In genomic region chr17:79730769-79731483, GRCh38 we compare ENCODE assay signal across 1 cellular context.
A peak's percentile ranks its signal among the peaks of the same experiment; 100 is the strongest.
TF ChIP-seq lines count a peak whose summit lies in the region.

TSS of gene ENPP7 (plus strand) at chr17:79730943. CDS start at chr17:79731140, 197 bp downstream.

TF ChIP-seq in HepG2, 621 proteins besides CTCF, POLR2A, EP300 and RAD21 (continued from another document and continues in another):
- TF ChIP-seq GABPB1 (CRISPR knock-in tag; IDR thresholded peaks at IDR 0.05) (peak; percentile 57; the same call in 1 of the 2 replicates), ZNF816 (CRISPR knock-in tag; IDR thresholded peaks at IDR 0.05; ENCODE audit: borderline replicate concordance) (no peak), ZNF782 (CRISPR knock-in tag; IDR thresholded peaks at IDR 0.05; ENCODE audit: borderline replicate concordance) (peak; percentile 72; the same call in 1 of the 2 replicates), KDM6A (CRISPR knock-in tag; IDR thresholded peaks at IDR 0.05; ENCODE audit: low read depth) (0 out of 2 replicates have a peak, but pooled peaks have one; percentile 14), ZNF44 (CRISPR knock-in tag; IDR thresholded peaks at IDR 0.05) (0 out of 2 replicates have a peak, but pooled peaks have one; percentile 8), ZNF543 (CRISPR knock-in tag; IDR thresholded peaks at IDR 0.05) (0 out of 2 replicates have a peak, but pooled peaks have one; percentile 46), ZNF121 (CRISPR knock-in tag; IDR thresholded peaks at IDR 0.05) (peak; percentile 46; the same call in 1 of the 2 replicates), PHF21A (CRISPR knock-in tag; IDR thresholded peaks at IDR 0.05) (peak; percentile 52; the same call in 1 of the 2 replicates), PHF5A (CRISPR knock-in tag; IDR thresholded peaks at IDR 0.05; ENCODE audit: low read depth, unreplicated experiment) (no peak), ZNF569 (CRISPR knock-in tag; IDR thresholded peaks at IDR 0.05; ENCODE audit: borderline replicate concordance) (no peak), ZNF496 (CRISPR knock-in tag; IDR thresholded peaks at IDR 0.05; ENCODE audit: insufficient replicate concordance) (no peak), TCF7 (IDR thresholded peaks at IDR 0.05; ENCODE audit: low read depth) (no peak), POLR2G (IDR thresholded peaks at IDR 0.05; ENCODE audit: low read depth, low read length) (peak; percentile 58), ZNF563 (CRISPR knock-in tag; IDR thresholded peaks at IDR 0.05) (0 out of 2 replicates have a peak, but pooled peaks have one; percentile 62), FOXK2 (IDR thresholded peaks at IDR 0.05) (no peak), CAMTA2 (CRISPR knock-in tag; IDR thresholded peaks at IDR 0.05; ENCODE audit: borderline replicate concordance) (no peak), HNRNPL (IDR thresholded peaks at IDR 0.05; ENCODE audit: low read depth, low read length) (peak; percentile 91), SOX6 (IDR thresholded peaks at IDR 0.05) (no peak), SOX6 (CRISPR knock-in tag; IDR thresholded peaks at IDR 0.05) (peak; percentile 39; the same call in 1 of the 2 replicates), ZNF83 (CRISPR knock-in tag; IDR thresholded peaks at IDR 0.05; ENCODE audit: borderline replicate concordance) (no peak), ZNF451 (CRISPR knock-in tag; IDR thresholded peaks at IDR 0.05) (peak; percentile 80; the same call in 1 of the 2 replicates), SOX13 (IDR thresholded peaks at IDR 0.05) (no peak), SOX13 (CRISPR knock-in tag; conservative IDR thresholded peaks at IDR 0.05 in 1 of 2, IDR thresholded peaks at IDR 0.05 in 1 of 2) (peak in 1 of 2 experiments; percentile 35; a peak in 1 of 4 replicates), POGK (CRISPR knock-in tag; conservative IDR thresholded peaks at IDR 0.05) (0 out of 2 replicates have a peak, but pooled peaks have one; percentile 54), ZNF879 (CRISPR knock-in tag; IDR thresholded peaks at IDR 0.05) (0 out of 2 replicates have a peak, but pooled peaks have one; percentile 46), MAZ (IDR thresholded peaks at IDR 0.05; ENCODE audit: borderline replicate concordance, low read depth, low read length) (no peak), MAZ (CRISPR knock-in tag; IDR thresholded peaks at IDR 0.05; ENCODE audit: low read depth) (peak; percentile 26; the same call in 1 of the 2 replicates), IRF1 (CRISPR knock-in tag; IDR thresholded peaks at IDR 0.05; ENCODE audit: low read depth) (no peak), ZNF3 (CRISPR knock-in tag; IDR thresholded peaks at IDR 0.05) (no peak), GZF1 (CRISPR knock-in tag; IDR thresholded peaks at IDR 0.05) (0 out of 2 replicates have a peak, but pooled peaks have one; percentile 61), NONO (IDR thresholded peaks at IDR 0.05) (no peak), NONO (CRISPR knock-in tag; conservative IDR thresholded peaks at IDR 0.05) (no peak), THAP11 (CRISPR knock-in tag; IDR thresholded peaks at IDR 0.05) (peak; percentile 80), ATRX (CRISPR knock-in tag; IDR thresholded peaks at IDR 0.05; ENCODE audit: borderline replicate concordance) (no peak), NR2F1 (CRISPR knock-in tag; IDR thresholded peaks at IDR 0.05) (peak in 1 of 2 experiments; percentile 45; a peak in 1 of 4 replicates), ZNF616 (CRISPR knock-in tag; IDR thresholded peaks at IDR 0.05; ENCODE audit: low read depth) (0 out of 2 replicates have a peak, but pooled peaks have one; percentile 23), ZNF7 (CRISPR knock-in tag; IDR thresholded peaks at IDR 0.05) (no peak), ZNF652 (CRISPR knock-in tag; IDR thresholded peaks at IDR 0.05; ENCODE audit: borderline replicate concordance, low read depth) (no peak), SMARCE1 (IDR thresholded peaks at IDR 0.05; ENCODE audit: borderline replicate concordance) (no peak), HOXA3 (CRISPR knock-in tag; IDR thresholded peaks at IDR 0.05) (peak; percentile 61; the same call in 1 of the 2 replicates), SPEN (CRISPR knock-in tag; IDR thresholded peaks at IDR 0.05; ENCODE audit: low read depth) (peak; percentile 66; the same call in 1 of the 2 replicates), ZNF407 (CRISPR knock-in tag; IDR thresholded peaks at IDR 0.05; ENCODE audit: not compliant biosample characterization) (peak; percentile 76), KDM2A (CRISPR knock-in tag; IDR thresholded peaks at IDR 0.05; ENCODE audit: borderline replicate concordance, low read depth) (peak; percentile 58; the same call in 1 of the 2 replicates), ZNF34 (CRISPR knock-in tag; IDR thresholded peaks at IDR 0.05; ENCODE audit: borderline replicate concordance) (peak; percentile 47; the same call in 1 of the 2 replicates)
- TF ChIP-seq, protein P1, sequence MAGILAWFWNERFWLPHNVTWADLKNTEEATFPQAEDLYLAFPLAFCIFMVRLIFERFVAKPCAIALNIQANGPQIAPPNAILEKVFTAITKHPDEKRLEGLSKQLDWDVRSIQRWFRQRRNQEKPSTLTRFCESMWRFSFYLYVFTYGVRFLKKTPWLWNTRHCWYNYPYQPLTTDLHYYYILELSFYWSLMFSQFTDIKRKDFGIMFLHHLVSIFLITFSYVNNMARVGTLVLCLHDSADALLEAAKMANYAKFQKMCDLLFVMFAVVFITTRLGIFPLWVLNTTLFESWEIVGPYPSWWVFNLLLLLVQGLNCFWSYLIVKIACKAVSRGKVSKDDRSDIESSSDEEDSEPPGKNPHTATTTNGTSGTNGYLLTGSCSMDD (CRISPR knock-in tag; IDR thresholded peaks at IDR 0.05), result no peak
- TF ChIP-seq, protein P2, sequence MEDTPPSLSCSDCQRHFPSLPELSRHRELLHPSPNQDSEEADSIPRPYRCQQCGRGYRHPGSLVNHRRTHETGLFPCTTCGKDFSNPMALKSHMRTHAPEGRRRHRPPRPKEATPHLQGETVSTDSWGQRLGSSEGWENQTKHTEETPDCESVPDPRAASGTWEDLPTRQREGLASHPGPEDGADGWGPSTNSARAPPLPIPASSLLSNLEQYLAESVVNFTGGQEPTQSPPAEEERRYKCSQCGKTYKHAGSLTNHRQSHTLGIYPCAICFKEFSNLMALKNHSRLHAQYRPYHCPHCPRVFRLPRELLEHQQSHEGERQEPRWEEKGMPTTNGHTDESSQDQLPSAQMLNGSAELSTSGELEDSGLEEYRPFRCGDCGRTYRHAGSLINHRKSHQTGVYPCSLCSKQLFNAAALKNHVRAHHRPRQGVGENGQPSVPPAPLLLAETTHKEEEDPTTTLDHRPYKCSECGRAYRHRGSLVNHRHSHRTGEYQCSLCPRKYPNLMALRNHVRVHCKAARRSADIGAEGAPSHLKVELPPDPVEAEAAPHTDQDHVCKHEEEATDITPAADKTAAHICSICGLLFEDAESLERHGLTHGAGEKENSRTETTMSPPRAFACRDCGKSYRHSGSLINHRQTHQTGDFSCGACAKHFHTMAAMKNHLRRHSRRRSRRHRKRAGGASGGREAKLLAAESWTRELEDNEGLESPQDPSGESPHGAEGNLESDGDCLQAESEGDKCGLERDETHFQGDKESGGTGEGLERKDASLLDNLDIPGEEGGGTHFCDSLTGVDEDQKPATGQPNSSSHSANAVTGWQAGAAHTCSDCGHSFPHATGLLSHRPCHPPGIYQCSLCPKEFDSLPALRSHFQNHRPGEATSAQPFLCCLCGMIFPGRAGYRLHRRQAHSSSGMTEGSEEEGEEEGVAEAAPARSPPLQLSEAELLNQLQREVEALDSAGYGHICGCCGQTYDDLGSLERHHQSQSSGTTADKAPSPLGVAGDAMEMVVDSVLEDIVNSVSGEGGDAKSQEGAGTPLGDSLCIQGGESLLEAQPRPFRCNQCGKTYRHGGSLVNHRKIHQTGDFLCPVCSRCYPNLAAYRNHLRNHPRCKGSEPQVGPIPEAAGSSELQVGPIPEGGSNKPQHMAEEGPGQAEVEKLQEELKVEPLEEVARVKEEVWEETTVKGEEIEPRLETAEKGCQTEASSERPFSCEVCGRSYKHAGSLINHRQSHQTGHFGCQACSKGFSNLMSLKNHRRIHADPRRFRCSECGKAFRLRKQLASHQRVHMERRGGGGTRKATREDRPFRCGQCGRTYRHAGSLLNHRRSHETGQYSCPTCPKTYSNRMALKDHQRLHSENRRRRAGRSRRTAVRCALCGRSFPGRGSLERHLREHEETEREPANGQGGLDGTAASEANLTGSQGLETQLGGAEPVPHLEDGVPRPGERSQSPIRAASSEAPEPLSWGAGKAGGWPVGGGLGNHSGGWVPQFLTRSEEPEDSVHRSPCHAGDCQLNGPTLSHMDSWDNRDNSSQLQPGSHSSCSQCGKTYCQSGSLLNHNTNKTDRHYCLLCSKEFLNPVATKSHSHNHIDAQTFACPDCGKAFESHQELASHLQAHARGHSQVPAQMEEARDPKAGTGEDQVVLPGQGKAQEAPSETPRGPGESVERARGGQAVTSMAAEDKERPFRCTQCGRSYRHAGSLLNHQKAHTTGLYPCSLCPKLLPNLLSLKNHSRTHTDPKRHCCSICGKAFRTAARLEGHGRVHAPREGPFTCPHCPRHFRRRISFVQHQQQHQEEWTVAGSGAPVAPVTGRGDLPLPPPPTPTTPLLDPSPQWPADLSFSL (CRISPR knock-in tag; IDR thresholded peaks at IDR 0.05), result no peak
- TF ChIP-seq, protein P3, sequence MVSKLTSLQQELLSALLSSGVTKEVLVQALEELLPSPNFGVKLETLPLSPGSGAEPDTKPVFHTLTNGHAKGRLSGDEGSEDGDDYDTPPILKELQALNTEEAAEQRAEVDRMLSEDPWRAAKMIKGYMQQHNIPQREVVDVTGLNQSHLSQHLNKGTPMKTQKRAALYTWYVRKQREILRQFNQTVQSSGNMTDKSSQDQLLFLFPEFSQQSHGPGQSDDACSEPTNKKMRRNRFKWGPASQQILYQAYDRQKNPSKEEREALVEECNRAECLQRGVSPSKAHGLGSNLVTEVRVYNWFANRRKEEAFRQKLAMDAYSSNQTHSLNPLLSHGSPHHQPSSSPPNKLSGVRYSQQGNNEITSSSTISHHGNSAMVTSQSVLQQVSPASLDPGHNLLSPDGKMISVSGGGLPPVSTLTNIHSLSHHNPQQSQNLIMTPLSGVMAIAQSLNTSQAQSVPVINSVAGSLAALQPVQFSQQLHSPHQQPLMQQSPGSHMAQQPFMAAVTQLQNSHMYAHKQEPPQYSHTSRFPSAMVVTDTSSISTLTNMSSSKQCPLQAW (CRISPR knock-in tag; IDR thresholded peaks at IDR 0.05), result peak; percentile 47; the same call in 1 of the 2 replicates
